ENCODE assay signal across 1 cellular context in the genomic region with DNA sequence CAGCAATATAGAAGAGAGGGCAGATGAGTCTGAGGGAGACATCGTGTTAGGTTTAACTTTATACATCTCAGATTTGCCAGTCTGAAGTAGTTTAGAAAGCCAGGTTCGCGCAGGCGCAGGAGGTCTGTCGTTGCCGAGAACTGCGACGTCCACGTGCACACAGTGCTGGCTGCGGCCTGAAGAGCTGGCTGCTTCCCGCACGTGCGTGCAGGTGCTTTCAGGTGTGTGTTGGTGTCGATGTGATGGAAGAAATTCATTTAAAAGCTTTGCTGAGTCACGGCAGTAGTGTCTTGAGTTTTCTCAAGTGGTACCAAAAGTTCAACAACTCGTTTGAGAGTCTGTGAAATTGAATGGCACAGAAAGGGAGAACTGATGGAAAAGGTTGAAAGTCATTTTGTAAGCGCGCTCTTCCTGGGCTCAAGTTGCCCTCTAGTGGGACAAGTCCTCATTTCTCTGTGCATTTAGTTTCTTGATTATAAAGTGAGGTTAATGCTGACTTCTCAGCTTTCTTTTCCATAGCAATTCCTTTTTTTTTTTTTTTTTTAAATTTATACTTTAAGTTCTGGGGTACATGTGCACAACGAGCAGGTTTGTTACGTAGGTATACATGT.
TF ChIP-seq lines count a peak whose summit lies in the region.

No MANE protein-coding gene starts in this region.

TF ChIP-seq in A549, 52 proteins besides CTCF, POLR2A, EP300 and RAD21 (continued from another document):
- TF ChIP-seq, protein P1, sequence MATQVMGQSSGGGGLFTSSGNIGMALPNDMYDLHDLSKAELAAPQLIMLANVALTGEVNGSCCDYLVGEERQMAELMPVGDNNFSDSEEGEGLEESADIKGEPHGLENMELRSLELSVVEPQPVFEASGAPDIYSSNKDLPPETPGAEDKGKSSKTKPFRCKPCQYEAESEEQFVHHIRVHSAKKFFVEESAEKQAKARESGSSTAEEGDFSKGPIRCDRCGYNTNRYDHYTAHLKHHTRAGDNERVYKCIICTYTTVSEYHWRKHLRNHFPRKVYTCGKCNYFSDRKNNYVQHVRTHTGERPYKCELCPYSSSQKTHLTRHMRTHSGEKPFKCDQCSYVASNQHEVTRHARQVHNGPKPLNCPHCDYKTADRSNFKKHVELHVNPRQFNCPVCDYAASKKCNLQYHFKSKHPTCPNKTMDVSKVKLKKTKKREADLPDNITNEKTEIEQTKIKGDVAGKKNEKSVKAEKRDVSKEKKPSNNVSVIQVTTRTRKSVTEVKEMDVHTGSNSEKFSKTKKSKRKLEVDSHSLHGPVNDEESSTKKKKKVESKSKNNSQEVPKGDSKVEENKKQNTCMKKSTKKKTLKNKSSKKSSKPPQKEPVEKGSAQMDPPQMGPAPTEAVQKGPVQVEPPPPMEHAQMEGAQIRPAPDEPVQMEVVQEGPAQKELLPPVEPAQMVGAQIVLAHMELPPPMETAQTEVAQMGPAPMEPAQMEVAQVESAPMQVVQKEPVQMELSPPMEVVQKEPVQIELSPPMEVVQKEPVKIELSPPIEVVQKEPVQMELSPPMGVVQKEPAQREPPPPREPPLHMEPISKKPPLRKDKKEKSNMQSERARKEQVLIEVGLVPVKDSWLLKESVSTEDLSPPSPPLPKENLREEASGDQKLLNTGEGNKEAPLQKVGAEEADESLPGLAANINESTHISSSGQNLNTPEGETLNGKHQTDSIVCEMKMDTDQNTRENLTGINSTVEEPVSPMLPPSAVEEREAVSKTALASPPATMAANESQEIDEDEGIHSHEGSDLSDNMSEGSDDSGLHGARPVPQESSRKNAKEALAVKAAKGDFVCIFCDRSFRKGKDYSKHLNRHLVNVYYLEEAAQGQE (IDR thresholded peaks at IDR 0.05), result no peak
- no peak for TF ChIP-seq MAZ (IDR thresholded peaks at IDR 0.05; ENCODE audit: borderline replicate concordance, low read depth, low read length)
